In the genomic region with DNA sequence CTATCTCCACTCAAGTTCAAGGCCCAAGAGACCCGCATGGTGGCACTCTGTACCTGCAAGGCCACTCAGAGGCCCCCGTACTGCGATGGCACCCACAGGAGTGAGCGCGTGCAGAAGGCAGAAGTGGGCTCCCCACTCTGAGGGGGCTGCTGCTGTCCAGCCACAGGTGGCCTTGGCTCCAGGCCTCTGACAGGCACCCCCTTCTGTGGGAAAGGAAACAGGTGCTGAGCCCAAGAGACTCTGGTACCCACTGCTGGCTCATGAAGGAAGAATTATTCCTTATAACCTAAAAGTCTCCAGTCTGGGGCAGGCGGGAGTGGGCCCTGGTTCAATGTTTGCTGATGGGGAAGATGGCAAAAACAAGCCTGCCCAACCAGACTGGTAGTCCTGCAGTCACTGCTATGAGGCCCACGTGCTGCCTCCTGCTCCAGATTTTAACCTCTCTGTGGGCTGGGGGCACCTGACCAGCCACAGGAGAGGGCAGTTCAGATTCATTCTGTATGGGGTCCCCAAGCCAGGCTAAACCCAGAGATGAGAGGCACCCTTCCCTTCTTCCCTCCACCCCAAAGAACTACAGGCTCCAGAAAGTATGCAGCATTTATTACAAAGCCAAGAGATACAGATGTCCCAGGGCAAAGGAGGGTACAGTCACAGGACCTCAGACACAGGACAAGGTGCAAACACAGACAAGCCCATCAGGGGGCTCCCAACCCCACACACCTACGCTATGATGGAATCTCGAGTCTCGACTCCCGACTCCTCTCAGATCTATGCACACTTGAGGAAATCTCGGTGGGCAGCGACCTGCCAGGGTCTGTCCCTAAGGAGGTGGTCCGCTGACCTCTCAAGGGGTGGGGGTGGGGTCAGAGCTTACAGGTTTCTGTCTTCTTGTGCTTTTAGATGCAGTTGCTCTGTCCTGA, we compare ENCODE assay signal across 8 cellular contexts. TPM values are rescaled to one million over a fixed set of nuclear protein-coding genes. Genes with fewer than 3 reads are reported as not detected.
A peak's percentile ranks its signal among the peaks of the same experiment; 100 is the strongest.
DNase-seq lines count a peak whose midpoint lies in the region; ATAC-seq and TF ChIP-seq lines count a peak whose summit lies in the region.

No MANE protein-coding gene starts in this region.

- H3K27ac ChIP-seq in OCI-LY3 (ENCODE audit: low read length): no peak overlapping the region
- peak overlapping the region; percentile 57 for H3K27ac ChIP-seq in colonic mucosa
- no peak overlapping the region for H3K27ac ChIP-seq in substantia nigra (ENCODE audit: low read depth, low read length, poor library complexity, severe bottlenecking)
- no peak overlapping the region for H3K27ac ChIP-seq in caudate nucleus (ENCODE audit: low read depth, low read length)

- H3K4me1 ChIP-seq in OCI-LY3 (ENCODE audit: low read length) (peaks cover 17% of the 10 kb centered on the region), colonic mucosa (peaks cover 25% of the 10 kb centered on the region)

- peaks cover 53% of the 10 kb centered on the region for H3K4me1 Mint-ChIP-seq in activated CD4-positive, alpha-beta T cell treated with anti-CD3 and anti-CD28 coated beads, Interleukin-2, amount 10 ng/mL, durations not matched to agents 24 days and 14 days
- H3K4me1 Mint-ChIP-seq in stimulated activated memory B cell treated with anti-CD40 and anti-IgM and Interleukin-4, amounts not matched to agents 10 μg/mL and 1 μg/mL and 100 μg/mL, for 72 hours: peaks cover 63% of the 10 kb centered on the region

- peaks cover 11% of the 10 kb centered on the region; the same call in 1 of the 2 replicates for H3K79me2 ChIP-seq in OCI-LY3 (ENCODE audit: low read length)

- H3K9ac ChIP-seq in OCI-LY3 (ENCODE audit: low read length) (no peak overlapping the region), colonic mucosa (ENCODE audit: low read depth in 2 of 2, low read length in 2 of 2) (peak overlapping the region in 1 of 2 donors; percentile 99)

- H3K36me3 ChIP-seq in OCI-LY3 (replicated peaks; ENCODE audit: low read depth, low read length) (peaks cover 8% of the 10 kb centered on the region), colonic mucosa (no peaks in the 10 kb centered on the region)

- H3K27me3 ChIP-seq in OCI-LY3 (ENCODE audit: low read depth, low read length) (no peaks in the 10 kb centered on the region), colonic mucosa (no peaks in the 10 kb centered on the region)

- TF ChIP-seq CTCF in OCI-LY3 (IDR thresholded peaks at IDR 0.05; ENCODE audit: low read depth, low read length) (peak; percentile 49), colonic mucosa (IDR thresholded peaks at IDR 0.05) (no peak)

- no peak overlapping the region for H2AFZ ChIP-seq in OCI-LY3 (ENCODE audit: low read depth, low read length)

- no peak overlapping the region for H3K4me3 ChIP-seq in OCI-LY3 (ENCODE audit: low read length)
- no peak overlapping the region for H3K4me3 ChIP-seq in colonic mucosa

- H3K4me3 Mint-ChIP-seq in activated CD4-positive, alpha-beta T cell treated with anti-CD3 and anti-CD28 coated beads, Interleukin-2, amount 10 ng/mL, durations not matched to agents 24 days and 14 days: peak overlapping the region; percentile 46
- no peak overlapping the region for H3K4me3 Mint-ChIP-seq in stimulated activated memory B cell treated with anti-CD40 and anti-IgM and Interleukin-4, amounts not matched to agents 10 μg/mL and 1 μg/mL and 100 μg/mL, for 72 hours

- peak; percentile 74 for DNase-seq in activated CD4-positive, alpha-beta T cell treated with anti-CD3 and anti-CD28 coated beads, Interleukin-2, amount 10 ng/mL, durations not matched to agents 24 days and 14 days
- DNase-seq in activated CD4-positive, alpha-beta T cell treated with anti-CD3 and anti-CD28 coated beads for 1 hour: no peak
- DNase-seq in colonic mucosa: no peak
- DNase-seq in substantia nigra (lab: John Stamatoyannopoulos, UW): no peak
- no peak for DNase-seq in caudate nucleus (lab: John Stamatoyannopoulos, UW)

- ATAC-seq in stimulated activated memory B cell treated with anti-CD40 and anti-IgM and Interleukin-4, amounts not matched to agents 10 μg/mL and 1 μg/mL and 100 μg/mL, for 72 hours: no peak
- ATAC-seq in HG02973 (IDR thresholded peaks at IDR 0.05; ENCODE audit: unreplicated experiment): no peak

- no peaks in the 10 kb centered on the region for H3K27me3 Mint-ChIP-seq in activated CD4-positive, alpha-beta T cell treated with anti-CD3 and anti-CD28 coated beads, Interleukin-2, amount 10 ng/mL, durations not matched to agents 24 days and 14 days
- H3K27me3 Mint-ChIP-seq in stimulated activated memory B cell treated with anti-CD40 and anti-IgM and Interleukin-4, amounts not matched to agents 10 μg/mL and 1 μg/mL and 100 μg/mL, for 72 hours: peaks cover 9% of the 10 kb centered on the region

- H3K36me3 Mint-ChIP-seq in activated CD4-positive, alpha-beta T cell treated with anti-CD3 and anti-CD28 coated beads, Interleukin-2, amount 10 ng/mL, durations not matched to agents 24 days and 14 days (ENCODE audit: low read depth): peaks cover 21% of the 10 kb centered on the region
- H3K36me3 Mint-ChIP-seq in stimulated activated memory B cell treated with anti-CD40 and anti-IgM and Interleukin-4, amounts not matched to agents 10 μg/mL and 1 μg/mL and 100 μg/mL, for 72 hours: no peaks in the 10 kb centered on the region

- intact Hi-C loops in activated CD4-positive, alpha-beta T cell treated with anti-CD3 and anti-CD28 coated beads, Interleukin-2, amount 10 ng/mL, durations not matched to agents 24 days and 14 days (cut with micrococcal nuclease): loop anchor here (10.0 kb wide), 1 partner anchor 179 kb away; no protein-coding TSS in a partner anchor
- intact Hi-C loops in colonic mucosa (cut with DNase I): loop anchor here (2.0 kb wide), 1 partner anchor 57 kb away; no protein-coding TSS in a partner anchor

- no peak overlapping the region for H3K4me2 ChIP-seq in OCI-LY3 (ENCODE audit: low read length)

- H3K9me3 ChIP-seq in OCI-LY3 (ENCODE audit: insufficient read depth, low read length) (no peaks in the 10 kb centered on the region), colonic mucosa (no peaks in the 10 kb centered on the region)

- no peaks in the 10 kb centered on the region for H4K20me1 ChIP-seq in OCI-LY3 (ENCODE audit: insufficient read depth, low read length)

- peak overlapping the region; percentile 83 for H3K27ac Mint-ChIP-seq in activated CD4-positive, alpha-beta T cell treated with anti-CD3 and anti-CD28 coated beads, Interleukin-2, amount 10 ng/mL, durations not matched to agents 24 days and 14 days
- peak overlapping the region; percentile 9 for H3K27ac Mint-ChIP-seq in stimulated activated memory B cell treated with anti-CD40 and anti-IgM and Interleukin-4, amounts not matched to agents 10 μg/mL and 1 μg/mL and 100 μg/mL, for 72 hours

- H3K9me3 Mint-ChIP-seq in activated CD4-positive, alpha-beta T cell treated with anti-CD3 and anti-CD28 coated beads, Interleukin-2, amount 10 ng/mL, durations not matched to agents 24 days and 14 days: no peaks in the 10 kb centered on the region
- H3K9me3 Mint-ChIP-seq in stimulated activated memory B cell treated with anti-CD40 and anti-IgM and Interleukin-4, amounts not matched to agents 10 μg/mL and 1 μg/mL and 100 μg/mL, for 72 hours: no peaks in the 10 kb centered on the region

RNA-seq across cellular contexts. Expression of a gene that starts 3.4 kb away (rescaled TPM):
- total RNA-seq in activated CD4-positive, alpha-beta T cell treated with anti-CD3 and anti-CD28 coated beads, Interleukin-2, amount 10 ng/mL, durations not matched to agents 24 days and 14 days: 44.0 and 46.7 TPM in 2 replicates
- total RNA-seq in colonic mucosa: 100 to 1,000 TPM in 1 of 2 donors, 10 to 100 TPM in 1; 82.2 to 152 TPM

RNA-seq across cellular contexts. Expression of a gene that starts 14.6 kb away (rescaled TPM):
- total RNA-seq in activated CD4-positive, alpha-beta T cell treated with anti-CD3 and anti-CD28 coated beads, Interleukin-2, amount 10 ng/mL, durations not matched to agents 24 days and 14 days: 4.7 and 5.5 TPM in 2 replicates
- total RNA-seq in colonic mucosa: 10 to 100 TPM; 27.2 to 45.5 TPM

RNA-seq across cellular contexts. Expression of a gene that starts 19.0 kb away (rescaled TPM):
- 356 and 358 TPM in 2 replicates for total RNA-seq in activated CD4-positive, alpha-beta T cell treated with anti-CD3 and anti-CD28 coated beads, Interleukin-2, amount 10 ng/mL, durations not matched to agents 24 days and 14 days
- 100 to 1,000 TPM; 160 to 253 TPM for total RNA-seq in colonic mucosa

RNA-seq across cellular contexts. Expression of a gene that starts 28.5 kb away (rescaled TPM):
- 243 and 248 TPM in 2 replicates for total RNA-seq in activated CD4-positive, alpha-beta T cell treated with anti-CD3 and anti-CD28 coated beads, Interleukin-2, amount 10 ng/mL, durations not matched to agents 24 days and 14 days
- total RNA-seq in colonic mucosa: 100 to 1,000 TPM in 1 of 2 donors, 10 to 100 TPM in 1; 74.1 to 109 TPM

RNA-seq across cellular contexts. Expression of a gene that starts 58.8 kb away (rescaled TPM):
- total RNA-seq in activated CD4-positive, alpha-beta T cell treated with anti-CD3 and anti-CD28 coated beads, Interleukin-2, amount 10 ng/mL, durations not matched to agents 24 days and 14 days: 52.1 and 54.9 TPM in 2 replicates
- 1 to 10 TPM; 1.1 to 1.8 TPM for total RNA-seq in colonic mucosa
